9 cellular contexts compared by ENCODE assay signal in the genomic region with DNA sequence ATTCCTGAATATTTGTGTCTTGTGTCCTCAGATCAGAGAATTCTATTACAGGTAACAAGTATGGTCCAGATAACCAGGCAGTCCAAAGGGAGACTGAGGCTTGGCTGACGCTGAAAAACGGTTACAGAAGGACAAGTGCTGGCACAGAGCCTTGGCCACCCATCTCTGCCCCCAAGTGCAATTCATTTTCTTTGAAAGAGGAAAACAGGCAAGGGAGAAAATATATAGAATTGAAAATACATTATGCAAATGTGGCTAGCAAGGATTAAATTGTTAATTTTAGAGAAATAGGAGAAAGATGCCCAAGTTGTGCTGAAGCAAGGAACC. TPM values are rescaled to one million over a fixed set of nuclear protein-coding genes. Genes with fewer than 3 reads are reported as not detected.
DNase-seq lines count a peak whose midpoint lies in the region; ATAC-seq, FAIRE-seq and TF ChIP-seq lines count a peak whose summit lies in the region.
"Had no signal": no experiment of that assay in that cellular context is flagged by ENCODE, and none has a peak within 500 bp of the region (broad histone marks: within the 10 kb centered on the region; RNA-seq: fewer than 3 reads in every experiment).

No MANE protein-coding gene starts in this region.

- DNase-seq in left ventricle myocardium inferior (no peak), Right ventricle myocardium inferior (ENCODE audit: missing footprints) (no peak), mammary epithelial cell (no peak), vagina (ENCODE audit: extremely low spot score in 2 of 2) (no peak), GM12892 (ENCODE audit: insufficient read length) (no peak), NCI-H1930 (lab: John Stamatoyannopoulos, UW) (no peak), amniotic stem cell (lab: John Stamatoyannopoulos, UW) (no peak)

- intact Hi-C loops in left ventricle myocardium inferior (cut with micrococcal nuclease): loop anchor here (5.0 kb wide), 1 partner anchor 114 kb away; a partner anchor contains a TSS
- intact Hi-C loops in Right ventricle myocardium inferior (cut with DNase I): loop anchor here (5.0 kb wide), 1 partner anchor 44 kb away; no protein-coding TSS in a partner anchor
- intact Hi-C loops in mammary epithelial cell (cut with micrococcal nuclease): loop anchor here (10.0 kb wide), 1 partner anchor 282 kb away; a partner anchor contains a TSS
- intact Hi-C loops in vagina (cut with DNase I): loop anchor here (5.0 kb wide), 1 partner anchor 119 kb away; no protein-coding TSS in a partner anchor

- H3K4me3 ChIP-seq in left ventricle myocardium inferior: peak overlapping the region; percentile 74
- H3K4me3 ChIP-seq in mammary epithelial cell (replicated peaks in 1 of 3; ENCODE audit: insufficient read depth in 1 of 3, low read depth in 2 of 3, low read length in 3 of 3): peak overlapping the region in 1 of 3 experiments; percentile 73
- peak overlapping the region in 1 of 2 donors; percentile 64 for H3K4me3 ChIP-seq in muscle layer of colon (ENCODE audit: low read depth in 1 of 2, low read length in 2 of 2)
- H3K4me3 ChIP-seq in vagina: peak overlapping the region; percentile 46 to 91

- in situ Hi-C loops in mammary epithelial cell (cut with MboI; ENCODE audit: low sequenced_read_pairs in 2 of 2): loop anchor here in 1 of 2 donors (10.0 kb wide), 2 partner anchors 132 to 202 kb away; no protein-coding TSS in a partner anchor

- FAIRE-seq in GM12892 (lab: Jason Lieb, UNC): no peak
- FAIRE-seq: colon had no signal

- peaks cover 4% of the 10 kb centered on the region for H3K79me2 ChIP-seq in mammary epithelial cell (ENCODE audit: insufficient read depth, low read length)

- no peaks in the 10 kb centered on the region for H3K27me3 ChIP-seq in left ventricle myocardium inferior (ENCODE audit: low read depth)
- H3K27me3 ChIP-seq in mammary epithelial cell (ENCODE audit: insufficient read depth, low read length): no peaks in the 10 kb centered on the region
- no peaks in the 10 kb centered on the region for H3K27me3 ChIP-seq in muscle layer of colon (ENCODE audit: control insufficient read depth in 1 of 2, insufficient read depth in 2 of 2, low read length in 2 of 2)
- H3K27me3 ChIP-seq in vagina: no peaks in the 10 kb centered on the region

- no TSS peak for BruUV-seq in mammary epithelial cell (replicated peaks; lab: Mats Ljungman, UMichigan)

- H3K36me3 ChIP-seq in left ventricle myocardium inferior: peaks cover 7% of the 10 kb centered on the region
- H3K36me3 ChIP-seq in mammary epithelial cell (ENCODE audit: insufficient read depth, low read length): peaks cover 8% of the 10 kb centered on the region
- H3K36me3 ChIP-seq in muscle layer of colon (ENCODE audit: insufficient read depth, low read length): peaks cover 7% of the 10 kb centered on the region
- H3K36me3 ChIP-seq in vagina: peaks cover 0 to 2% of the 10 kb centered on the region in 2 donors

- dilution Hi-C loops in mammary epithelial cell (cut with HindIII; ENCODE audit: low sequenced_read_pairs): loop anchor here (5.0 kb wide), 2 partner anchors 124 to 194 kb away; no protein-coding TSS in a partner anchor

- TF ChIP-seq POLR2A in vagina (IDR thresholded peaks at IDR 0.05): no peak
- no peak for TF ChIP-seq POLR2A in GM12892 (IDR thresholded peaks at IDR 0.05; ENCODE audit: low read depth, low read length)

- H3K27ac ChIP-seq in left ventricle myocardium inferior (replicated peaks): peak overlapping the region; percentile 92
- H3K27ac ChIP-seq in mammary epithelial cell (ENCODE audit: insufficient read depth, low read depth, low read length): no peak overlapping the region
- peak overlapping the region; percentile 78 for H3K27ac ChIP-seq in muscle layer of colon (ENCODE audit: low read depth, low read length)
- peak overlapping the region; percentile 45 for H3K27ac ChIP-seq in vagina

- ATAC-seq in Right ventricle myocardium inferior: no peak

- H3K9ac ChIP-seq in mammary epithelial cell (ENCODE audit: insufficient read depth, low read length): no peak overlapping the region
- H3K9ac ChIP-seq in muscle layer of colon (ENCODE audit: low read length): peak overlapping the region; percentile 28

- CTCF ChIA-PET in mammary epithelial cell (lab: Charles Lee; ENCODE audit: low non-redundant PET): no interaction called here

- TF ChIP-seq CTCF in left ventricle myocardium inferior (IDR thresholded peaks at IDR 0.05; ENCODE audit: borderline replicate concordance) (no peak), mammary epithelial cell (conservative IDR thresholded peaks at IDR 0.05 in 1 of 2, IDR thresholded peaks at IDR 0.05 in 1 of 2; ENCODE audit: extremely low read depth in 1 of 2, insufficient read depth in 1 of 2, low read depth in 1 of 2, low read length in 2 of 2) (no peak), vagina (IDR thresholded peaks at IDR 0.05) (no peak)

- peaks cover 68% of the 10 kb centered on the region for H3K4me1 ChIP-seq in left ventricle myocardium inferior
- peaks cover 20% of the 10 kb centered on the region for H3K4me1 ChIP-seq in mammary epithelial cell (ENCODE audit: insufficient read depth, low read length)
- peaks cover 52% of the 10 kb centered on the region for H3K4me1 ChIP-seq in muscle layer of colon (ENCODE audit: insufficient read depth, low read length)
- peaks cover 22% of the 10 kb centered on the region for H3K4me1 ChIP-seq in vagina

- H3K4me2 ChIP-seq in mammary epithelial cell (ENCODE audit: insufficient read depth, low read depth, low read length): peak overlapping the region; percentile 96

- H4K20me1 ChIP-seq in mammary epithelial cell (ENCODE audit: insufficient read depth, low read length): no peaks in the 10 kb centered on the region

- H3K9me3 ChIP-seq in left ventricle myocardium inferior (replicated peaks): no peaks in the 10 kb centered on the region
- no peaks in the 10 kb centered on the region for H3K9me3 ChIP-seq in mammary epithelial cell (replicated peaks; ENCODE audit: insufficient read depth, low read length)
- H3K9me3 ChIP-seq in muscle layer of colon (ENCODE audit: low read length): no peaks in the 10 kb centered on the region
- no peaks in the 10 kb centered on the region for H3K9me3 ChIP-seq in vagina

- WGBS in mammary epithelial cell (ENCODE audit: low coverage, missing lambda C conversion rate): 76% methylated on average over 2 of the region's 2 CpGs

- no peak overlapping the region for H2AFZ ChIP-seq in mammary epithelial cell (ENCODE audit: low read depth, low read length)

RNA-seq across cellular contexts. Expression of a gene that starts 1.2 kb away (rescaled TPM):
- total RNA-seq in left ventricle myocardium inferior (146 TPM), Right ventricle myocardium inferior (121 TPM), mammary epithelial cell (10 to 100 TPM; 24.6 to 41.8 TPM), vagina (30.7 TPM)
- polyA plus RNA-seq in mammary epithelial cell: 6.9 TPM
- polyA minus RNA-seq in mammary epithelial cell: 53.9 TPM
- 1.3 TPM for polyA plus RNA-seq in GM12892 (2012; ENCODE audit: missing spikeins)

RNA-seq across cellular contexts. Expression of a gene that starts 29.8 kb away (rescaled TPM):
- total RNA-seq in left ventricle myocardium inferior (49.9 TPM), Right ventricle myocardium inferior (62.4 TPM), mammary epithelial cell (100 to 1,000 TPM in 1 of 2 donors, 10 to 100 TPM in 1; 46.0 to 110 TPM), vagina (23.1 TPM)
- polyA plus RNA-seq in mammary epithelial cell: 118 TPM
- polyA minus RNA-seq in mammary epithelial cell: 65.3 TPM
- polyA plus RNA-seq in GM12892 (2012; ENCODE audit: missing spikeins): 130 TPM
